8 cellular contexts compared by ENCODE assay signal in the genomic region with DNA sequence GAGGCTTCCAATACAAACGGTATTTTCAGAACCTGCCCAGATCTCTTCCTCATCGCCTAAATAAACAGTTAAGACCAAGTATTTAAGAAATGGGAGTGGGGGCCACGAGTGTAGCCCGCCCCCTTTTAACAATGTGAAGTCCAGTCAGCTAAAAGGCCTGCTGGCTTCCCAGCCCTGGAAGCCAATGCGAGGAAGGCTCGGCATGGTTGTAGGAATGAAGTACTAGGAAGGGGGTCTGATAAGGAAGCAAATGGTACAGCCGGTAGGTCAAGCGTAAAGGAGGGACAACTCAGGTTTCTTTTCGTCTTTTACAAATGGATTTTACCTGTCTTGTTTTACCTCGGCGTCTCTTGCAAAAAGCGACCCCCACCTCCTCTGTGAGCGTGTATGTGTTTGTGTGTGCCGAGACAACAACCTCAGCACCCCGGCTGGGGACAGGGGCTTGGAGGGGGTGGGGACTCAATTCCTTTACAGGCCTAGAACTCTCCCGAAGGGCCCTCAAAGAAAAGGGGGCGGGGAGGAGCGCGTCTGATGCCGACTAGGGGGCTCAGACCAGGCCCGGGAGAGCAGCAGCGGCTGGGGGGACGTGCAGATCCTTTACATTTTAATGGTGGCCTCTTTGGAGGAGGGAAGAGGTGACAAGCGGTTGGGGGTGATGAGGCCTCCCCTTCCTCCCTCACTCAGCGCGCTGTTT.
DNase-seq lines count a peak whose midpoint lies in the region; ATAC-seq, FAIRE-seq and TF ChIP-seq lines count a peak whose summit lies in the region.

No MANE protein-coding gene starts in this region.

- peak overlapping the region; percentile 57 for H3K9ac ChIP-seq in PC-3 (ENCODE audit: low read length)

- H3K36me3 ChIP-seq in DOHH2 (ENCODE audit: control insufficient read depth, low read length) (peaks cover 22% of the 10 kb centered on the region), PC-3 (ENCODE audit: low read depth, low read length) (no peaks in the 10 kb centered on the region), psoas muscle (ENCODE audit: insufficient read depth in 1 of 2, low read depth in 1 of 2) (no peaks in the 10 kb centered on the region)

- H2AFZ ChIP-seq in PC-3 (ENCODE audit: low read length): peak overlapping the region; percentile 91

- H3K79me2 ChIP-seq in DOHH2 (ENCODE audit: control insufficient read depth, low read length) (peaks cover 45% of the 10 kb centered on the region), PC-3 (ENCODE audit: low read length) (peaks cover 14% of the 10 kb centered on the region; the same call in 1 of the 2 replicates)

- H3K9me3 Mint-ChIP-seq in HFFc6: no peaks in the 10 kb centered on the region

- H3K27me3 Mint-ChIP-seq in HFFc6 (ENCODE audit: insufficient read depth): no peaks in the 10 kb centered on the region; the same call in 1 of the 2 replicates

- FAIRE-seq in RCC 7860 (lab: Jason Lieb, UNC): no peak

- H3K27me3 ChIP-seq in DOHH2 (ENCODE audit: control insufficient read depth, low read length): no peaks in the 10 kb centered on the region
- H3K27me3 ChIP-seq in PC-3 (ENCODE audit: low read length): no peaks in the 10 kb centered on the region
- no peaks in the 10 kb centered on the region for H3K27me3 ChIP-seq in psoas muscle (ENCODE audit: insufficient read depth in 3 of 3, low read length in 2 of 3)

- TF ChIP-seq CTCF in DOHH2 (IDR thresholded peaks at IDR 0.05; ENCODE audit: low read depth, low read length, poor library complexity, severe bottlenecking): no peak
- TF ChIP-seq CTCF in HFFc6 (IDR thresholded peaks at IDR 0.05): no peak; the same call in 1 of the 2 replicates
- no peak for TF ChIP-seq CTCF in PC-3 (conservative IDR thresholded peaks at IDR 0.05; ENCODE audit: low read depth, low read length)
- no peak for TF ChIP-seq CTCF in psoas muscle (IDR thresholded peaks at IDR 0.05)

- TSS peak; percentile 38 for BruUV-seq in PC-3 (replicated peaks; lab: Mats Ljungman, UMichigan)

- WGBS in psoas muscle, 3 donors: 1% methylated on average over 25 to 26 of the region's 26 CpGs

- ATAC-seq in PC-3 (peak; percentile 6), psoas muscle (peak; percentile 1 to 21 (median 3))

- no peak for DNase-seq in HFFc6
- DNase-seq in PC-3: no peak
- peak; percentile 71 for DNase-seq in astrocyte of the hippocampus (ENCODE audit: low read depth, low spot score)
- DNase-seq in hypothalamus (lab: John Stamatoyannopoulos, UW): peak in 32 of 51 donors; percentile 7 to 74 (median 40)
- peak; percentile 21 to 58 for DNase-seq in psoas muscle
- DNase-seq in RCC 7860 (ENCODE audit: low spot score): no peak
- DNase-seq in NCI-H1694 treated with DMSO at 0.1 percent for 48 hours (lab: John Stamatoyannopoulos, UW): no peak

- no peaks in the 10 kb centered on the region for H3K9me3 ChIP-seq in DOHH2 (ENCODE audit: control insufficient read depth, insufficient read depth, low read length)
- no peaks in the 10 kb centered on the region for H3K9me3 ChIP-seq in PC-3 (ENCODE audit: low read length)
- no peaks in the 10 kb centered on the region for H3K9me3 ChIP-seq in psoas muscle

- intact Hi-C loops in PC-3 (cut with micrococcal nuclease): no loop called here
- intact Hi-C loops in psoas muscle (cut with DNase I): loop anchor here in 1 of 2 donors (5.0 to 10.0 kb wide), 2 partner anchors 178 to 1744 kb away; partner anchors contain the start of gene SMIM30

- no peaks in the 10 kb centered on the region for H4K20me1 ChIP-seq in DOHH2 (ENCODE audit: control insufficient read depth, insufficient read depth, low read depth, low read length)
- H4K20me1 ChIP-seq in PC-3 (ENCODE audit: low read length): no peaks in the 10 kb centered on the region

- H3F3A ChIP-seq in DOHH2 (ENCODE audit: control insufficient read depth, insufficient read depth): no peaks in the 10 kb centered on the region
- H3F3A ChIP-seq in PC-3 (ENCODE audit: low read length, unreplicated experiment): no peaks in the 10 kb centered on the region

- H3K4me3 ChIP-seq in DOHH2 (ENCODE audit: low read length) (peak overlapping the region; percentile 83), PC-3 (ENCODE audit: low read length) (peak overlapping the region; percentile 89), psoas muscle (peak overlapping the region; percentile 70)

- peaks cover 5% of the 10 kb centered on the region for H3K36me3 Mint-ChIP-seq in HFFc6 (ENCODE audit: low read depth)

- H3K27ac Mint-ChIP-seq in HFFc6: peak overlapping the region; percentile 84

- no peaks in the 10 kb centered on the region for H3K9me2 ChIP-seq in DOHH2 (replicated peaks; ENCODE audit: control insufficient read depth, low read length)
- H3K9me2 ChIP-seq in PC-3 (replicated peaks; ENCODE audit: low read length): no peaks in the 10 kb centered on the region

- H3K27ac ChIP-seq in DOHH2 (ENCODE audit: low read depth, low read length) (peak overlapping the region; percentile 39), PC-3 (ENCODE audit: low read length) (no peak overlapping the region), psoas muscle (peak overlapping the region; percentile 85)

- H3K4me1 Mint-ChIP-seq in HFFc6 (ENCODE audit: low read depth): peaks cover 39% of the 10 kb centered on the region

- H3K4me3 Mint-ChIP-seq in HFFc6: peak overlapping the region; percentile 88

- peaks cover 27% of the 10 kb centered on the region for H3K4me1 ChIP-seq in DOHH2 (ENCODE audit: control insufficient read depth, low read length)
- H3K4me1 ChIP-seq in PC-3 (ENCODE audit: insufficient read depth, low read length): peaks cover 5% of the 10 kb centered on the region; the same call in 1 of the 2 replicates
- peaks cover 17% of the 10 kb centered on the region for H3K4me1 ChIP-seq in psoas muscle

- H3K4me2 ChIP-seq in DOHH2 (ENCODE audit: low read length) (peak overlapping the region; percentile 93), PC-3 (ENCODE audit: low read length) (peak overlapping the region; percentile 96)

- POLR2A ChIA-PET in PC-3 (lab: Charles Lee; ENCODE audit: unreplicated experiment): interaction anchor here (0.7 to 1.2 kb wide), 2 partner anchors 9 to 1750 kb away, joined by 5 to 7 read pairs; no protein-coding TSS in a partner anchor

- CTCF ChIA-PET in PC-3 (lab: Charles Lee): interaction anchor here (0.6 kb wide), 1 partner anchor 70 kb away, joined by 3 read pairs; no protein-coding TSS in a partner anchor

Comparison
In these comparisons a context has a peak if more than half of its experiments do, and no peak if none do; other contexts are left out.
1. DNase-seq: peak in astrocyte of the hippocampus (single experiment), hypothalamus (32 of 51) and psoas muscle (2 of 2); none in HFFc6 (single experiment), PC-3 (single experiment), RCC 7860 (single experiment) and NCI-H1694 treated with DMSO at 0.1 percent for 48 hours (single experiment).
2. Peak in every context shown above with its lines, with median percentiles within 50 percentile points of each other: H3K4me3 ChIP-seq.